15 cellular contexts compared by ENCODE assay signal in the genomic region with DNA sequence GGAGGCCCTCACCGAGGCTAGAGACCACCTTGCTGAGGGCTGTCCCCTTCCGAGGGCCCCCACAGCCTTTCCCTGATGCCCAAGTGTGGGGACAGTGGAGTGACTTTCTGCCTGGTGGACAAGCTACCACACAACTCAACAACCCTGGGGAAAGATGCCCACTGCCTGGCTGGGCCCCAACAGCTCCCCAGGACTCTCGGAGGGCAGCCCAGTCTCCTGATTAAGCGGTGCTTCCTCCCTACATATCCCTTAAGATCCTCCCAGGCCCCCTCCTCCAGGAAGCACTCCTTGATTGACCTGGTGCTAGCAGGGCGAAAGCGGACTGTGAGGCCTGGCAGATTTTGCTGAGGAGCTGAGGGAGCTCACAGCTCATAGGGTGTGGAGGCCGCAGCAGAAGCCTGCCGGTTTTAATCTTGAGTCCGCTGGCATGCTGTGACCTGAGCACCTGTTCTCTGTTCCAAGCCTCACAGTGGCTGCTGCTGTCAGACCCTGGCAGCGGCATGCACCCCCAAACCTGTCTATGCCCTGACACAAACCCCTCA. TPM values are rescaled to one million over a fixed set of nuclear protein-coding genes. Genes with fewer than 3 reads are reported as not detected.
A peak's percentile ranks its signal among the peaks of the same experiment; 100 is the strongest.
DNase-seq lines count a peak whose midpoint lies in the region; ATAC-seq and TF ChIP-seq lines count a peak whose summit lies in the region.
"Had no signal": no experiment of that assay in that cellular context is flagged by ENCODE, and none has a peak within 500 bp of the region (broad histone marks: within the 10 kb centered on the region; RNA-seq: fewer than 3 reads in every experiment).

No MANE protein-coding gene starts in this region.

- H3K9me3 ChIP-seq in heart left ventricle: no peaks in the 10 kb centered on the region
- no peaks in the 10 kb centered on the region for H3K9me3 ChIP-seq in heart right ventricle
- H3K9me3 ChIP-seq in mucosa of descending colon: no peaks in the 10 kb centered on the region
- H3K9me3 ChIP-seq in aorta (ENCODE audit: control insufficient read depth, low read length): no peaks in the 10 kb centered on the region
- H3K9me3 ChIP-seq: upper lobe of left lung had no signal

- H3K36me3 ChIP-seq in heart left ventricle: peaks cover 0 to 16% (median 3%) of the 10 kb centered on the region in 9 donors
- H3K36me3 ChIP-seq in heart right ventricle: peaks cover 0 to 33% (median 0%) of the 10 kb centered on the region in 9 donors
- H3K36me3 ChIP-seq in mucosa of descending colon (ENCODE audit: low read depth): no peaks in the 10 kb centered on the region
- H3K36me3 ChIP-seq in aorta (ENCODE audit: control insufficient read depth in 1 of 2, insufficient read depth in 2 of 2, low read length in 1 of 2): peaks cover 0 to 1% of the 10 kb centered on the region in 2 donors

- ATAC-seq in heart left ventricle (no peak), heart right ventricle (no peak), mucosa of descending colon (no peak), aorta (ENCODE audit: low FRiP score) (no peak)
- no peak for ATAC-seq in activated naive CD8-positive, alpha-beta T cell treated with anti-CD3 and anti-CD28 coated beads, Interleukin-2, amount 10 ng/mL, durations not matched to agents 7 days and 5 days (ENCODE audit: low read depth)
- ATAC-seq: left lobe of liver had no signal

- H3K27ac ChIP-seq in heart left ventricle (no peak overlapping the region), heart right ventricle (no peak overlapping the region), aorta (ENCODE audit: low read depth in 1 of 2, low read length in 2 of 2) (peak overlapping the region; percentile 69 to 97)
- H3K27ac ChIP-seq: upper lobe of left lung had no signal

- H3K4me1 ChIP-seq in heart left ventricle: peaks cover 3 to 56% (median 24%) of the 10 kb centered on the region in 12 donors
- H3K4me1 ChIP-seq in heart right ventricle: peaks cover 19 to 50% (median 30%) of the 10 kb centered on the region in 9 donors
- H3K4me1 ChIP-seq in mucosa of descending colon (ENCODE audit: low read depth): peaks cover 34% of the 10 kb centered on the region
- peaks cover 0 to 4% of the 10 kb centered on the region in 2 donors for H3K4me1 ChIP-seq in aorta (ENCODE audit: control insufficient read depth in 1 of 2, insufficient read depth in 2 of 2, low read length in 2 of 2)

- H3K27me3 ChIP-seq in heart left ventricle (peaks cover 0 to 2% (median 0%) of the 10 kb centered on the region in 9 donors), heart right ventricle (peaks cover 0 to 4% (median 0%) of the 10 kb centered on the region in 7 donors), aorta (ENCODE audit: control insufficient read depth in 1 of 2, insufficient read depth in 2 of 2, low read length in 1 of 2) (no peaks in the 10 kb centered on the region)
- H3K27me3 ChIP-seq: upper lobe of left lung had no signal

- DNase-seq in heart left ventricle: peak in 3 of 5 donors; percentile 7 to 50 (median 26)
- no peak for DNase-seq in heart right ventricle
- DNase-seq in activated naive CD8-positive, alpha-beta T cell treated with anti-CD3 and anti-CD28 coated beads, Interleukin-2, amount 10 ng/mL, durations not matched to agents 7 days and 5 days: peak; percentile 28
- peak in 2 of 3 donors; percentile 16 to 26 for DNase-seq in mucosa of descending colon
- DNase-seq in aorta: peak in 1 of 2 donors; percentile 70
- no peak for DNase-seq in iPS-NIHi7 (ENCODE audit: extremely low spot score)
- DNase-seq in NCI-H1092 (lab: John Stamatoyannopoulos, UW): no peak
- DNase-seq in KBM-7: no peak
- DNase-seq: COR-L47, NCI-H187 had no signal

- peaks cover 14% of the 10 kb centered on the region for H3K4me1 Mint-ChIP-seq in activated naive CD8-positive, alpha-beta T cell treated with anti-CD3 and anti-CD28 coated beads, Interleukin-2, amount 10 ng/mL, durations not matched to agents 7 days and 5 days

- no peak for TF ChIP-seq CTCF in heart left ventricle (IDR thresholded peaks at IDR 0.05)
- TF ChIP-seq CTCF in heart right ventricle (IDR thresholded peaks at IDR 0.05): no peak
- no peak for TF ChIP-seq CTCF in mucosa of descending colon (IDR thresholded peaks at IDR 0.05)

- WGBS in heart left ventricle, 4 donors: 92 to 100% (median 95%) methylated on average over 6 to 10 of the region's 10 CpGs
- WGBS in heart right ventricle, 2 donors: 94 to 96% methylated on average over 10 of the region's 10 CpGs
- WGBS in aorta, 2 donors: 31 to 42% methylated on average over 10 of the region's 10 CpGs

- intact Hi-C loops in heart left ventricle (cut with DNase I): no loop called here
- intact Hi-C loops in heart right ventricle (cut with DNase I): loop anchor here in 2 of 10 donors (5.0 to 10.0 kb wide), 2 partner anchors 35 to 148 kb away; a partner anchor contains a TSS
- intact Hi-C loops in mucosa of descending colon (cut with DNase I, micrococcal nuclease): no loop called here
- intact Hi-C loops in aorta (cut with DNase I): no loop called here

- in situ Hi-C loops in KBM-7 (cut with MboI; ENCODE audit: low pct_unique_long_range_greater_than_20kb, low sequenced_read_pairs): no loop called here

- POLR2A ChIA-PET in activated naive CD8-positive, alpha-beta T cell treated with anti-CD3 and anti-CD28 coated beads, Interleukin-2, amount 10 ng/mL, durations not matched to agents 7 days and 5 days (lab: Charles Lee): interaction anchor here (1.2 kb wide), 1 partner anchor 34 kb away, joined by 4 read pairs; a partner anchor contains a TSS

- peaks cover 26% of the 10 kb centered on the region for H3K36me3 Mint-ChIP-seq in activated naive CD8-positive, alpha-beta T cell treated with anti-CD3 and anti-CD28 coated beads, Interleukin-2, amount 10 ng/mL, durations not matched to agents 7 days and 5 days

- H3K4me3 ChIP-seq in heart left ventricle (no peak overlapping the region), heart right ventricle (no peak overlapping the region), mucosa of descending colon (no peak overlapping the region), aorta (ENCODE audit: low read length in 2 of 2) (peak overlapping the region in 1 of 2 donors; percentile 27)
- H3K4me3 ChIP-seq: upper lobe of left lung had no signal

- no peaks in the 10 kb centered on the region for H3K9me3 Mint-ChIP-seq in activated naive CD8-positive, alpha-beta T cell treated with anti-CD3 and anti-CD28 coated beads, Interleukin-2, amount 10 ng/mL, durations not matched to agents 7 days and 5 days
- H3K9me3 Mint-ChIP-seq: activated T-helper 2 cell treated with anti-CD3 and anti-CD28 coated beads, Interferon-gamma antibody, Interleukin-2, Interleukin-4, amounts not matched to agents 10 μg/mL and 5 μg/mL and 100 μg/mL, durations not matched to agents 14 hours and 24 hours and 36 hours had no signal

- H3K4me3 Mint-ChIP-seq in activated naive CD8-positive, alpha-beta T cell treated with anti-CD3 and anti-CD28 coated beads, Interleukin-2, amount 10 ng/mL, durations not matched to agents 7 days and 5 days: no peak overlapping the region

- H3K27me3 Mint-ChIP-seq in activated naive CD8-positive, alpha-beta T cell treated with anti-CD3 and anti-CD28 coated beads, Interleukin-2, amount 10 ng/mL, durations not matched to agents 7 days and 5 days: no peaks in the 10 kb centered on the region

- no peak for TF ChIP-seq POLR2A in heart left ventricle (IDR thresholded peaks at IDR 0.05)

- no peak overlapping the region for H3K27ac Mint-ChIP-seq in activated naive CD8-positive, alpha-beta T cell treated with anti-CD3 and anti-CD28 coated beads, Interleukin-2, amount 10 ng/mL, durations not matched to agents 7 days and 5 days
- H3K27ac Mint-ChIP-seq: activated T-helper 2 cell treated with anti-CD3 and anti-CD28 coated beads, Interferon-gamma antibody, Interleukin-2, Interleukin-4, amounts not matched to agents 10 μg/mL and 5 μg/mL and 100 μg/mL, durations not matched to agents 14 hours and 24 hours and 36 hours had no signal

RNA-seq across cellular contexts. Expression of a gene that starts 2.2 kb away (rescaled TPM):
- total RNA-seq in heart left ventricle (10 to 100 TPM in 8 of 9 donors, 1 to 10 TPM in 1; 7.5 to 21.0 (median 12.6) TPM), heart right ventricle (10 to 100 TPM in 4 of 10 donors, 1 to 10 TPM in 6; 5.3 to 17.0 (median 9.0) TPM), mucosa of descending colon (10 to 100 TPM; 30.1 to 48.0 (median 43.4) TPM), aorta (10 to 100 TPM; 76.8 to 78.2 TPM)
- polyA plus RNA-seq in heart left ventricle (10 to 100 TPM; 17.3 to 22.1 TPM), heart right ventricle (10 to 100 TPM; 18.3 to 29.3 TPM), aorta (100 to 1,000 TPM in 1 of 2 donors, 10 to 100 TPM in 1; 75.5 to 154 TPM)
- total RNA-seq in activated naive CD8-positive, alpha-beta T cell treated with anti-CD3 and anti-CD28 coated beads, Interleukin-2, amount 10 ng/mL, durations not matched to agents 7 days and 5 days: 10 to 100 TPM; 54.3 to 58.4 TPM

RNA-seq across cellular contexts. Expression of a gene that starts 15.8 kb away (rescaled TPM):
- total RNA-seq in heart left ventricle (not detected), heart right ventricle (not detected), mucosa of descending colon (100 to 1,000 TPM in 1 of 3 donors, 10 to 100 TPM in 2; 36.7 to 127 (median 74.8) TPM), aorta (not detected)
- polyA plus RNA-seq in heart left ventricle (not detected), heart right ventricle (under 1 TPM; 0.03 to 0.15 TPM), aorta (1 to 10 TPM in 1 of 2 donors, not detected in 1; 3.1 TPM)
- total RNA-seq in activated naive CD8-positive, alpha-beta T cell treated with anti-CD3 and anti-CD28 coated beads, Interleukin-2, amount 10 ng/mL, durations not matched to agents 7 days and 5 days: not detected
- total RNA-seq: activated T-helper 2 cell treated with anti-CD3 and anti-CD28 coated beads, Interferon-gamma antibody, Interleukin-2, Interleukin-4, amounts not matched to agents 10 μg/mL and 5 μg/mL and 100 μg/mL, durations not matched to agents 14 hours and 24 hours and 36 hours; frontal cortex; OCI-LY7 had no signal

RNA-seq across cellular contexts. Expression of a gene that starts 33.7 kb away (rescaled TPM):
- 1 to 10 TPM in 8 of 9 donors, under 1 TPM in 1; 0.81 to 5.5 (median 2.7) TPM for total RNA-seq in heart left ventricle
- 1 to 10 TPM in 1 of 2 donors, under 1 TPM in 1; 0.44 to 4.1 TPM for polyA plus RNA-seq in heart left ventricle
- 1 to 10 TPM; 2.5 to 5.3 (median 3.0) TPM for total RNA-seq in heart right ventricle
- 10 to 100 TPM in 1 of 2 donors, under 1 TPM in 1; 0.62 to 10.6 TPM for polyA plus RNA-seq in heart right ventricle
- 1 to 10 TPM; 2.8 to 3.7 TPM for total RNA-seq in activated naive CD8-positive, alpha-beta T cell treated with anti-CD3 and anti-CD28 coated beads, Interleukin-2, amount 10 ng/mL, durations not matched to agents 7 days and 5 days
- total RNA-seq in mucosa of descending colon: 10 to 100 TPM; 18.0 to 41.5 (median 27.2) TPM
- total RNA-seq in aorta: 1 to 10 TPM; 4.1 to 8.5 TPM
- polyA plus RNA-seq in aorta: 10 to 100 TPM in 1 of 2 donors, 1 to 10 TPM in 1; 2.9 to 12.6 TPM
- total RNA-seq: OCI-LY7 had no signal

RNA-seq across cellular contexts. Expression of a gene that starts 34.0 kb away (rescaled TPM):
- 10 to 100 TPM in 2 of 9 donors, 1 to 10 TPM in 7; 4.1 to 12.9 (median 8.6) TPM for total RNA-seq in heart left ventricle
- 10 to 100 TPM in 1 of 2 donors, 1 to 10 TPM in 1; 5.6 to 15.2 TPM for polyA plus RNA-seq in heart left ventricle
- 10 to 100 TPM in 3 of 10 donors, 1 to 10 TPM in 7; 7.8 to 14.0 (median 9.2) TPM for total RNA-seq in heart right ventricle
- polyA plus RNA-seq in heart right ventricle: 10 to 100 TPM in 1 of 2 donors, 1 to 10 TPM in 1; 5.8 to 33.0 TPM
- total RNA-seq in activated naive CD8-positive, alpha-beta T cell treated with anti-CD3 and anti-CD28 coated beads, Interleukin-2, amount 10 ng/mL, durations not matched to agents 7 days and 5 days: 10 to 100 TPM; 23.4 to 24.7 TPM
- 10 to 100 TPM; 39.4 to 56.7 (median 40.1) TPM for total RNA-seq in mucosa of descending colon
- 10 to 100 TPM; 21.9 to 38.2 TPM for total RNA-seq in aorta
- polyA plus RNA-seq in aorta: 10 to 100 TPM; 15.9 to 96.8 TPM

Comparison
In these comparisons a context has a peak if more than half of its experiments do, and no peak if none do; other contexts are left out.
1. DNase-seq: peak in heart left ventricle (3 of 5), activated naive CD8-positive, alpha-beta T cell treated with anti-CD3 and anti-CD28 coated beads, Interleukin-2, amount 10 ng/mL, durations not matched to agents 7 days and 5 days (single experiment) and mucosa of descending colon (2 of 3); none in heart right ventricle (0 of 2), iPS-NIHi7 (single experiment), NCI-H1092 (single experiment) and KBM-7 (single experiment).
2. H3K27ac ChIP-seq: peak in aorta (2 of 2); none in heart left ventricle (0 of 12) and heart right ventricle (0 of 10).
3. RNA of a gene that starts 15.8 kb away (total RNA-seq): 36.7 to 127 TPM in mucosa of descending colon; not detected in aorta, not detected in heart left ventricle, not detected in heart right ventricle and not detected in activated naive CD8-positive, alpha-beta T cell treated with anti-CD3 and anti-CD28 coated beads, Interleukin-2, amount 10 ng/mL, durations not matched to agents 7 days and 5 days; every median in the first group is over 10 times any median in the second.